In genomic region chr7:157279973-157280841, GRCh38 we compare ENCODE assay signal across 12 cellular contexts. TPM values are rescaled to one million over a fixed set of nuclear protein-coding genes. Genes with fewer than 3 reads are reported as not detected.
DNase-seq lines count a peak whose midpoint lies in the region; ATAC-seq and TF ChIP-seq lines count a peak whose summit lies in the region.
"Had no signal": no experiment of that assay in that cellular context is flagged by ENCODE, and none has a peak within 500 bp of the region (broad histone marks: within the 10 kb centered on the region; RNA-seq: fewer than 3 reads in every experiment).

No MANE protein-coding gene starts in this region.

- no peaks in the 10 kb centered on the region for H3K36me3 ChIP-seq in transverse colon

- peaks cover 2% of the 10 kb centered on the region for H3K27me3 Mint-ChIP-seq in activated CD4-positive, alpha-beta T cell treated with anti-CD3 and anti-CD28 coated beads, Interleukin-2, amount 10 ng/mL, durations not matched to agents 24 days and 14 days
- peaks cover 6% of the 10 kb centered on the region for H3K27me3 Mint-ChIP-seq in activated CD4-positive, alpha-beta T cell treated with anti-CD3 and anti-CD28 coated beads, Interleukin-2, amount 10 ng/mL, durations not matched to agents 7 days and 5 days
- no peaks in the 10 kb centered on the region for H3K27me3 Mint-ChIP-seq in chondrocyte (ENCODE audit: low read depth)
- H3K27me3 Mint-ChIP-seq in memory B cell: no peaks in the 10 kb centered on the region

- H3K9me3 ChIP-seq in transverse colon: no peaks in the 10 kb centered on the region

- H3K4me1 ChIP-seq in transverse colon: peaks cover 0 to 32% (median 28%) of the 10 kb centered on the region in 4 donors

- peaks cover 13% of the 10 kb centered on the region for H3K4me1 Mint-ChIP-seq in activated CD4-positive, alpha-beta T cell treated with anti-CD3 and anti-CD28 coated beads, Interleukin-2, amount 10 ng/mL, durations not matched to agents 24 days and 14 days
- H3K4me1 Mint-ChIP-seq in activated CD4-positive, alpha-beta T cell treated with anti-CD3 and anti-CD28 coated beads, Interleukin-2, amount 10 ng/mL, durations not matched to agents 7 days and 5 days: peaks cover 16% of the 10 kb centered on the region
- H3K4me1 Mint-ChIP-seq in chondrocyte (ENCODE audit: low read depth): peaks cover 15% of the 10 kb centered on the region
- peaks cover 3% of the 10 kb centered on the region for H3K4me1 Mint-ChIP-seq in memory B cell
- H3K4me1 Mint-ChIP-seq: naive B cell had no signal

- peak overlapping the region; percentile 50 to 60 (median 52) for H3K4me3 ChIP-seq in transverse colon

- peak overlapping the region; percentile 20 for H3K27ac Mint-ChIP-seq in activated CD4-positive, alpha-beta T cell treated with anti-CD3 and anti-CD28 coated beads, Interleukin-2, amount 10 ng/mL, durations not matched to agents 24 days and 14 days
- no peak overlapping the region for H3K27ac Mint-ChIP-seq in activated CD4-positive, alpha-beta T cell treated with anti-CD3 and anti-CD28 coated beads, Interleukin-2, amount 10 ng/mL, durations not matched to agents 7 days and 5 days
- no peak overlapping the region for H3K27ac Mint-ChIP-seq in chondrocyte (ENCODE audit: unreplicated experiment)
- no peak overlapping the region for H3K27ac Mint-ChIP-seq in memory B cell
- H3K27ac Mint-ChIP-seq: activated CD4-positive, alpha-beta memory T cell treated with anti-CD3 and anti-CD28 coated beads, Interleukin-2, amount 10 ng/mL, durations not matched to agents 7 days and 5 days; naive B cell had no signal

- CTCF ChIA-PET in activated CD4-positive, alpha-beta T cell treated with anti-CD3 and anti-CD28 coated beads, Interleukin-2, amount 10 ng/mL, durations not matched to agents 7 days and 5 days (lab: Charles Lee): interaction anchor here (0.7 to 1.3 kb wide), 4 partner anchors 13 to 59 kb away, joined by 3 to 4 read pairs (median 3); no protein-coding TSS in a partner anchor

- in situ Hi-C loops in transverse colon (cut with MboI; ENCODE audit: low pct_ligation_motif_present in 1 of 4, low pct_unique_long_range_greater_than_20kb in 1 of 4, low sequenced_read_pairs in 3 of 4): no loop called here

- TF ChIP-seq EP300 in transverse colon (IDR thresholded peaks at IDR 0.05; ENCODE audit: low read depth): no peak

- TF ChIP-seq POLR2A in transverse colon (IDR thresholded peaks at IDR 0.05): no peak

- WGBS in transverse colon (ENCODE audit: low coverage in 1 of 2), 2 donors: 85 to 97% methylated on average over 6 to 33 of the region's 36 CpGs

- no peaks in the 10 kb centered on the region for H3K9me3 Mint-ChIP-seq in activated CD4-positive, alpha-beta T cell treated with anti-CD3 and anti-CD28 coated beads, Interleukin-2, amount 10 ng/mL, durations not matched to agents 24 days and 14 days
- H3K9me3 Mint-ChIP-seq in activated CD4-positive, alpha-beta T cell treated with anti-CD3 and anti-CD28 coated beads, Interleukin-2, amount 10 ng/mL, durations not matched to agents 7 days and 5 days: no peaks in the 10 kb centered on the region
- H3K9me3 Mint-ChIP-seq in chondrocyte (ENCODE audit: low read depth) (peaks cover 3% of the 10 kb centered on the region), memory B cell (peaks cover 3% of the 10 kb centered on the region)
- H3K9me3 Mint-ChIP-seq: activated CD4-positive, alpha-beta memory T cell treated with anti-CD3 and anti-CD28 coated beads, Interleukin-2, amount 10 ng/mL, durations not matched to agents 7 days and 5 days had no signal

- no peak for DNase-seq in activated CD4-positive, alpha-beta T cell treated with anti-CD3 and anti-CD28 coated beads, Interleukin-2, amount 10 ng/mL, durations not matched to agents 24 days and 14 days
- no peak for DNase-seq in activated CD4-positive, alpha-beta T cell treated with anti-CD3 and anti-CD28 coated beads, Interleukin-2, amount 10 ng/mL, durations not matched to agents 7 days and 5 days
- DNase-seq in chondrocyte (ENCODE audit: low spot score) (peak; percentile 90), memory B cell (ENCODE audit: low spot score in 2 of 2) (no peak), transverse colon (no peak), midbrain (lab: John Stamatoyannopoulos, UW) (no peak), omental fat pad (ENCODE audit: low spot score) (no peak), DMS79 (lab: John Stamatoyannopoulos, UW) (no peak)
- DNase-seq: activated CD4-positive, alpha-beta memory T cell treated with anti-CD3 and anti-CD28 coated beads, Interleukin-2, amount 10 ng/mL, durations not matched to agents 7 days and 5 days; naive B cell; NCI-H1417; T-helper 1 cell had no signal

- H3K4me3 Mint-ChIP-seq in activated CD4-positive, alpha-beta T cell treated with anti-CD3 and anti-CD28 coated beads, Interleukin-2, amount 10 ng/mL, durations not matched to agents 24 days and 14 days: no peak overlapping the region
- no peak overlapping the region for H3K4me3 Mint-ChIP-seq in activated CD4-positive, alpha-beta T cell treated with anti-CD3 and anti-CD28 coated beads, Interleukin-2, amount 10 ng/mL, durations not matched to agents 7 days and 5 days
- no peak overlapping the region for H3K4me3 Mint-ChIP-seq in chondrocyte (ENCODE audit: unreplicated experiment)
- peak overlapping the region; percentile 24 for H3K4me3 Mint-ChIP-seq in memory B cell
- H3K4me3 Mint-ChIP-seq: activated CD4-positive, alpha-beta memory T cell treated with anti-CD3 and anti-CD28 coated beads, Interleukin-2, amount 10 ng/mL, durations not matched to agents 7 days and 5 days had no signal

- intact Hi-C loops in activated CD4-positive, alpha-beta T cell treated with anti-CD3 and anti-CD28 coated beads, Interleukin-2, amount 10 ng/mL, durations not matched to agents 24 days and 14 days (cut with micrococcal nuclease): loop anchor here (1.0 kb wide), 1 partner anchor 60 kb away; no protein-coding TSS in a partner anchor
- intact Hi-C loops in transverse colon (cut with DNase I; ENCODE audit: low total_unique reads): loop anchor here (10.0 kb wide), 1 partner anchor 335 kb away; the partner anchor contains the start of gene NOM1

- ATAC-seq in memory B cell (ENCODE audit: low read depth): no peak
- ATAC-seq in omental fat pad (ENCODE audit: low FRiP score): no peak

- no peaks in the 10 kb centered on the region for H3K36me3 Mint-ChIP-seq in activated CD4-positive, alpha-beta T cell treated with anti-CD3 and anti-CD28 coated beads, Interleukin-2, amount 10 ng/mL, durations not matched to agents 24 days and 14 days (ENCODE audit: low read depth)
- H3K36me3 Mint-ChIP-seq in activated CD4-positive, alpha-beta T cell treated with anti-CD3 and anti-CD28 coated beads, Interleukin-2, amount 10 ng/mL, durations not matched to agents 7 days and 5 days (ENCODE audit: low read depth): no peaks in the 10 kb centered on the region
- no peaks in the 10 kb centered on the region for H3K36me3 Mint-ChIP-seq in chondrocyte (ENCODE audit: low read depth)
- H3K36me3 Mint-ChIP-seq in memory B cell: no peaks in the 10 kb centered on the region
- H3K36me3 Mint-ChIP-seq: naive B cell had no signal

- peak overlapping the region in 3 of 4 donors; percentile 71 to 83 (median 78) for H3K27ac ChIP-seq in transverse colon

- POLR2A ChIA-PET in activated CD4-positive, alpha-beta T cell treated with anti-CD3 and anti-CD28 coated beads, Interleukin-2, amount 10 ng/mL, durations not matched to agents 7 days and 5 days (lab: Charles Lee): no interaction called here

- no peak for TF ChIP-seq CTCF in chondrocyte (IDR thresholded peaks at IDR 0.05)
- TF ChIP-seq CTCF in transverse colon (IDR thresholded peaks at IDR 0.05): no peak
- TF ChIP-seq CTCF in omental fat pad (IDR thresholded peaks at IDR 0.05): no peak

- no peaks in the 10 kb centered on the region for H3K27me3 ChIP-seq in transverse colon

RNA-seq across cellular contexts. Expression of gene DNAJB6, which starts 56.6 kb away (rescaled TPM):
- total RNA-seq in activated CD4-positive, alpha-beta T cell treated with anti-CD3 and anti-CD28 coated beads, Interleukin-2, amount 10 ng/mL, durations not matched to agents 24 days and 14 days: 125 and 128 TPM in 2 replicates
- total RNA-seq in activated CD4-positive, alpha-beta T cell treated with anti-CD3 and anti-CD28 coated beads, Interleukin-2, amount 10 ng/mL, durations not matched to agents 7 days and 5 days: 10 to 100 TPM; 67.8 to 68.9 TPM
- total RNA-seq in chondrocyte: 98.2 to 112 TPM (median 108 TPM) in 3 replicates
- total RNA-seq in transverse colon: 10 to 100 TPM; 47.0 to 87.6 (median 60.5) TPM
- 100 to 1,000 TPM in 2 of 4 donors, 10 to 100 TPM in 2; 82.5 to 149 (median 94.7) TPM for total RNA-seq in omental fat pad
